ENCODE assay signal across 20 cellular contexts in the genomic region with DNA sequence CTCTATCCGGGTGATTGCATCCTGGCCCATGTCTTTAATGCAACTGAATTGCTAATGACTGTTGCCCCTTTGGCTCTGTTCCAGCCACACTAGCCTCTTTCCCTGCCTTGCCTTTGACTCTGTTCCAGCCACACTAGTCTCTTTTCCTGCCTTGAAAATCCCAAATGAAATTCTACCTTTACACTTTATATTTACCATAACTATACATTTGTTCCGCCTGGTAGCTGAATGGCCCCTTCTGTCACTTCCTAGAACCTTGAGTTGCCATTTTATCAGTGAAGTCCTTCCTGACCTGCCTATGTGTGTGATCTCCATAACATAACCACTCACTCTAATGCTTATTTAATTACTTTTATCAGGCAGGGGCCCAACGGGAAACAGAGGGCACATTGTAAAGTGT.
DNase-seq lines count a peak whose midpoint lies in the region; ATAC-seq, FAIRE-seq and TF ChIP-seq lines count a peak whose summit lies in the region.
"Had no signal": no experiment of that assay in that cellular context is flagged by ENCODE, and none has a peak within 500 bp of the region (broad histone marks: within the 10 kb centered on the region; RNA-seq: fewer than 3 reads in every experiment).

No MANE protein-coding gene starts in this region.

- H3K9me3 ChIP-seq in small intestine (ENCODE audit: control insufficient read depth, low read depth) = no peaks in the 10 kb centered on the region
- H3K9me3 ChIP-seq in gastrocnemius medialis = no peaks in the 10 kb centered on the region
- H3K9me3 ChIP-seq: A549, Caco-2 had no signal

- ATAC-seq in WTC11 = 0 out of 2 replicates have a peak, but pooled peaks have one; percentile 22
- ATAC-seq in HG03442 (IDR thresholded peaks at IDR 0.05; ENCODE audit: unreplicated experiment) = no peak
- ATAC-seq in gastrocnemius medialis = no peak
- ATAC-seq: A549; CD8-positive, alpha-beta T cell had no signal

- POLR2A ChIA-PET in WTC11 (lab: Charles Lee) = no interaction called here

- CTCF ChIA-PET in WTC11 (lab: Charles Lee) = no interaction called here

- H3K4me3 ChIP-seq in small intestine (ENCODE audit: low read depth in 1 of 2, low read length in 2 of 2) (no peak overlapping the region), gastrocnemius medialis (no peak overlapping the region)
- H3K4me3 ChIP-seq: A549; BLaER1 treated with 17β-estradiol and CSF1 and Interleukin-3, amounts not matched to agents 10 nM and 100 nM had no signal

- H3K4me1 Mint-ChIP-seq in WTC11 = peaks cover 36% of the 10 kb centered on the region
- H3K4me1 Mint-ChIP-seq: B cell had no signal

- H3K27me3 ChIP-seq in small intestine (ENCODE audit: control insufficient read depth in 2 of 2, insufficient read depth in 2 of 2, low read length in 2 of 2) (no peaks in the 10 kb centered on the region), gastrocnemius medialis (no peaks in the 10 kb centered on the region)
- H3K27me3 ChIP-seq: BLaER1 treated with 17β-estradiol and CSF1 and Interleukin-3, amounts not matched to agents 10 nM and 100 nM had no signal

- no peak overlapping the region for H3K27ac ChIP-seq in small intestine (ENCODE audit: low read depth in 1 of 2, low read length in 1 of 2)
- H3K27ac ChIP-seq in gastrocnemius medialis = no peak overlapping the region
- H3K27ac ChIP-seq: A549; BLaER1 treated with 17β-estradiol and CSF1 and Interleukin-3, amounts not matched to agents 10 nM and 100 nM; C4-2B had no signal

- intact Hi-C loops in gastrocnemius medialis (cut with DNase I; ENCODE audit: low total_unique reads) = no loop called here

- H3K27me3 Mint-ChIP-seq in WTC11 (ENCODE audit: low read depth) = no peaks in the 10 kb centered on the region
- H3K27me3 Mint-ChIP-seq: B cell; CD4-positive, alpha-beta T cell had no signal

- TF ChIP-seq POLR2A in gastrocnemius medialis (IDR thresholded peaks at IDR 0.05) = no peak

- H3K27ac Mint-ChIP-seq in WTC11 = no peak overlapping the region
- H3K27ac Mint-ChIP-seq: B cell; CD4-positive, alpha-beta T cell; CD8-positive, alpha-beta T cell had no signal

- H3K36me3 Mint-ChIP-seq in WTC11 = no peaks in the 10 kb centered on the region
- H3K36me3 Mint-ChIP-seq: CD8-positive, alpha-beta T cell had no signal

- TF ChIP-seq CTCF in WTC11 (IDR thresholded peaks at IDR 0.05) = no peak
- TF ChIP-seq CTCF in gastrocnemius medialis (IDR thresholded peaks at IDR 0.05 in 4 of 5, conservative IDR thresholded peaks at IDR 0.05 in 1 of 5) = no peak

- DNase-seq in NCI-H69 (lab: John Stamatoyannopoulos, UW) = peak; percentile 5
- no peak for DNase-seq in WTC11 (ENCODE audit: low spot score)
- DNase-seq in small intestine = peak; percentile 15
- no peak for DNase-seq in gastrocnemius medialis
- DNase-seq in AG20443 (ENCODE audit: low spot score) = no peak
- DNase-seq: Caco-2; Calu3; CD4-positive, alpha-beta T cell; CD8-positive, alpha-beta T cell; DMS79 treated with DMSO at 0.1 percent for 48 hours; GF-D8 had no signal

- H3K4me1 ChIP-seq in small intestine (ENCODE audit: control insufficient read depth in 2 of 2, insufficient read depth in 1 of 2, low read depth in 1 of 2, low read length in 1 of 2) (no peaks in the 10 kb centered on the region), gastrocnemius medialis (no peaks in the 10 kb centered on the region)
- H3K4me1 ChIP-seq: A549, Caco-2 had no signal

- H3K4me3 Mint-ChIP-seq in WTC11 = no peak overlapping the region
- H3K4me3 Mint-ChIP-seq: B cell; CD4-positive, alpha-beta T cell; CD8-positive, alpha-beta T cell had no signal

- H3K9me3 Mint-ChIP-seq in WTC11 = no peaks in the 10 kb centered on the region

- H3K36me3 ChIP-seq in small intestine (ENCODE audit: control insufficient read depth in 2 of 2, insufficient read depth in 2 of 2, low read length in 2 of 2) (no peaks in the 10 kb centered on the region), gastrocnemius medialis (no peaks in the 10 kb centered on the region)
- H3K36me3 ChIP-seq: BLaER1 treated with 17β-estradiol and CSF1 and Interleukin-3, amounts not matched to agents 10 nM and 100 nM had no signal

- no peak for FAIRE-seq in small intestine (lab: Jason Lieb, UNC)
- FAIRE-seq: A549, D721Med, G401.6, GM12891, GM19239 had no signal

- in situ Hi-C loops in gastrocnemius medialis (cut with MboI; ENCODE audit: low sequenced_read_pairs in 4 of 4) = no loop called here

- WGBS in small intestine, 3 donors = 25 to 68% (median 38%) methylated on average over 3 of the region's 3 CpGs

TF ChIP-seq in WTC11, 78 proteins besides CTCF, POLR2A, EP300 and RAD21:
- TF ChIP-seq, protein P1, sequence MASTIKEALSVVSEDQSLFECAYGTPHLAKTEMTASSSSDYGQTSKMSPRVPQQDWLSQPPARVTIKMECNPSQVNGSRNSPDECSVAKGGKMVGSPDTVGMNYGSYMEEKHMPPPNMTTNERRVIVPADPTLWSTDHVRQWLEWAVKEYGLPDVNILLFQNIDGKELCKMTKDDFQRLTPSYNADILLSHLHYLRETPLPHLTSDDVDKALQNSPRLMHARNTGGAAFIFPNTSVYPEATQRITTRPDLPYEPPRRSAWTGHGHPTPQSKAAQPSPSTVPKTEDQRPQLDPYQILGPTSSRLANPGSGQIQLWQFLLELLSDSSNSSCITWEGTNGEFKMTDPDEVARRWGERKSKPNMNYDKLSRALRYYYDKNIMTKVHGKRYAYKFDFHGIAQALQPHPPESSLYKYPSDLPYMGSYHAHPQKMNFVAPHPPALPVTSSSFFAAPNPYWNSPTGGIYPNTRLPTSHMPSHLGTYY (CRISPR knock-in tag; IDR thresholded peaks at IDR 0.05) = no peak
- TF ChIP-seq ZNF121 (CRISPR knock-in tag; IDR thresholded peaks at IDR 0.05) (no peak), NR2C2 (CRISPR knock-in tag; IDR thresholded peaks at IDR 0.05) (no peak), OVOL2 (CRISPR knock-in tag; IDR thresholded peaks at IDR 0.05; ENCODE audit: borderline replicate concordance) (no peak), ZNF671 (CRISPR knock-in tag; IDR thresholded peaks at IDR 0.05) (no peak), JAZF1 (CRISPR knock-in tag; IDR thresholded peaks at IDR 0.05) (no peak), FOXP1 (CRISPR knock-in tag; IDR thresholded peaks at IDR 0.05; ENCODE audit: borderline replicate concordance) (no peak), ZNF138 (CRISPR knock-in tag; conservative IDR thresholded peaks at IDR 0.05) (no peak)
- TF ChIP-seq, protein P2, sequence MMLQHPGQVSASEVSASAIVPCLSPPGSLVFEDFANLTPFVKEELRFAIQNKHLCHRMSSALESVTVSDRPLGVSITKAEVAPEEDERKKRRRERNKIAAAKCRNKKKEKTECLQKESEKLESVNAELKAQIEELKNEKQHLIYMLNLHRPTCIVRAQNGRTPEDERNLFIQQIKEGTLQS (CRISPR knock-in tag; conservative IDR thresholded peaks at IDR 0.05) = no peak
- TF ChIP-seq, protein P3, sequence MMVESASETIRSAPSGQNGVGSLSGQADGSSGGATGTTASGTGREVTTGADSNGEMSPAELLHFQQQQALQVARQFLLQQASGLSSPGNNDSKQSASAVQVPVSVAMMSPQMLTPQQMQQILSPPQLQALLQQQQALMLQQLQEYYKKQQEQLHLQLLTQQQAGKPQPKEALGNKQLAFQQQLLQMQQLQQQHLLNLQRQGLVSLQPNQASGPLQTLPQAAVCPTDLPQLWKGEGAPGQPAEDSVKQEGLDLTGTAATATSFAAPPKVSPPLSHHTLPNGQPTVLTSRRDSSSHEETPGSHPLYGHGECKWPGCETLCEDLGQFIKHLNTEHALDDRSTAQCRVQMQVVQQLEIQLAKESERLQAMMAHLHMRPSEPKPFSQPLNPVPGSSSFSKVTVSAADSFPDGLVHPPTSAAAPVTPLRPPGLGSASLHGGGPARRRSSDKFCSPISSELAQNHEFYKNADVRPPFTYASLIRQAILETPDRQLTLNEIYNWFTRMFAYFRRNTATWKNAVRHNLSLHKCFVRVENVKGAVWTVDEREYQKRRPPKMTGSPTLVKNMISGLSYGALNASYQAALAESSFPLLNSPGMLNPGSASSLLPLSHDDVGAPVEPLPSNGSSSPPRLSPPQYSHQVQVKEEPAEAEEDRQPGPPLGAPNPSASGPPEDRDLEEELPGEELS (CRISPR knock-in tag; IDR thresholded peaks at IDR 0.05) = no peak

Comparison
In these comparisons a context has a peak if more than half of its experiments do, and no peak if none do; other contexts are left out.
1. DNase-seq: peak in NCI-H69 (single experiment) and small intestine (single experiment); none in WTC11 (single experiment), gastrocnemius medialis (0 of 2) and AG20443 (single experiment).